ENCODE assay signal across 8 cellular contexts in genomic region chr17:32341857-32342602, GRCh38. TPM values are rescaled to one million over a fixed set of nuclear protein-coding genes. Genes with fewer than 3 reads are reported as not detected.
DNase-seq lines count a peak whose midpoint lies in the region; ATAC-seq, FAIRE-seq and TF ChIP-seq lines count a peak whose summit lies in the region.

Gene C17orf75, minus strand, starts transcription at chr17:32342173. Its CDS starts 34 bp downstream, at chr17:32342139.

- H3K27me3 Mint-ChIP-seq in activated naive CD8-positive, alpha-beta T cell treated with anti-CD3 and anti-CD28 coated beads for 36 hours = no peaks in the 10 kb centered on the region

- WGBS in pancreas, 2 donors = 4% methylated on average over 28 to 43 of the region's 47 CpGs
- 8 to 9% methylated on average over 27 to 32 of the region's 47 CpGs for WGBS in thyroid gland, 2 donors

- H3K4me1 Mint-ChIP-seq in activated naive CD8-positive, alpha-beta T cell treated with anti-CD3 and anti-CD28 coated beads for 36 hours = peaks cover 15% of the 10 kb centered on the region

- no peaks in the 10 kb centered on the region for H3K9me3 ChIP-seq in cardiac muscle cell (ENCODE audit: low read depth)
- H3K9me3 ChIP-seq in pancreas = no peaks in the 10 kb centered on the region
- no peaks in the 10 kb centered on the region for H3K9me3 ChIP-seq in thyroid gland

- TF ChIP-seq CTCF in cardiac muscle cell (IDR thresholded peaks at IDR 0.05; ENCODE audit: low read depth, low read length) = no peak
- TF ChIP-seq CTCF in pancreas (IDR thresholded peaks at IDR 0.05) = no peak
- no peak for TF ChIP-seq CTCF in thyroid gland (IDR thresholded peaks at IDR 0.05)

- H3K36me3 Mint-ChIP-seq in activated naive CD8-positive, alpha-beta T cell treated with anti-CD3 and anti-CD28 coated beads for 36 hours = peaks cover 8% of the 10 kb centered on the region

- intact Hi-C loops in pancreas (cut with DNase I) (no loop called here), thyroid gland (cut with DNase I) (no loop called here)

- H3K4me1 ChIP-seq in cardiac muscle cell (ENCODE audit: low read depth) (peaks cover 4% of the 10 kb centered on the region), pancreas (peaks cover 0 to 8% (median 0%) of the 10 kb centered on the region in 3 donors), thyroid gland (peaks cover 5 to 9% of the 10 kb centered on the region in 2 donors)

- TF ChIP-seq POLR2A in H54 (IDR thresholded peaks at IDR 0.05; ENCODE audit: low read depth, low read length) (peak; percentile 60), thyroid gland (IDR thresholded peaks at IDR 0.05) (peak in 1 of 2 donors; percentile 57)

- H3K4me3 ChIP-seq in cardiac muscle cell = peak within 1 kb of the TSS; percentile 55
- peak within 1 kb of the TSS; percentile 40 to 62 (median 58) for H3K4me3 ChIP-seq in pancreas
- H3K4me3 ChIP-seq in thyroid gland (replicated peaks in 1 of 3) = peak within 1 kb of the TSS; percentile 11 to 51 (median 34)

- H3K27me3 ChIP-seq in cardiac muscle cell (no peaks in the 10 kb centered on the region), pancreas (no peaks in the 10 kb centered on the region), thyroid gland (no peaks in the 10 kb centered on the region)

- H3K27ac ChIP-seq in cardiac muscle cell (peak within 1 kb of the TSS; percentile 90), pancreas (peak within 1 kb of the TSS; percentile 17 to 80 (median 64)), thyroid gland (peak within 1 kb of the TSS; percentile 65 to 72 (median 72))

- H3K36me3 ChIP-seq in cardiac muscle cell = peaks cover 18% of the 10 kb centered on the region
- peaks cover 0 to 7% (median 0%) of the 10 kb centered on the region in 3 donors for H3K36me3 ChIP-seq in pancreas
- peaks cover 6 to 7% of the 10 kb centered on the region in 2 donors for H3K36me3 ChIP-seq in thyroid gland

- DNase-seq in EL = peak; percentile 77
- DNase-seq in H54 (ENCODE audit: insufficient read length, low spot score) = peak; percentile 76
- peak; percentile 73 for DNase-seq in M059J (ENCODE audit: low read depth)
- peak; percentile 38 to 71 for DNase-seq in SW 1271 (lab: John Stamatoyannopoulos, UW)
- DNase-seq in activated naive CD8-positive, alpha-beta T cell treated with anti-CD3 and anti-CD28 coated beads for 36 hours = peak; percentile 86
- peak; percentile 81 to 84 for DNase-seq in cardiac muscle cell (ENCODE audit: low read depth in 1 of 2, low spot score in 1 of 2)
- peak; percentile 73 to 95 (median 84) for DNase-seq in pancreas
- DNase-seq in thyroid gland = peak; percentile 75 to 77

- H3K4me3 Mint-ChIP-seq in activated naive CD8-positive, alpha-beta T cell treated with anti-CD3 and anti-CD28 coated beads for 36 hours = peak within 1 kb of the TSS; percentile 95

- peak within 1 kb of the TSS; percentile 98 for H3K27ac Mint-ChIP-seq in activated naive CD8-positive, alpha-beta T cell treated with anti-CD3 and anti-CD28 coated beads for 36 hours

- ATAC-seq in pancreas = peak; percentile 94 to 97 (median 96)

- FAIRE-seq in H54 (lab: Jason Lieb, UNC) = no peak
- no peak for FAIRE-seq in pancreas (lab: Jason Lieb, UNC)

- H3K9me3 Mint-ChIP-seq in activated naive CD8-positive, alpha-beta T cell treated with anti-CD3 and anti-CD28 coated beads for 36 hours = no peaks in the 10 kb centered on the region

RNA-seq across cellular contexts. Expression of gene C17orf75, which starts in this region (rescaled TPM):
- total RNA-seq in M059J (2014; rRNA removed; shearing (Covaris generic)) = 17.2 and 21.6 TPM in 2 replicates
- 10 to 100 TPM; 31.0 to 36.7 TPM for total RNA-seq in activated naive CD8-positive, alpha-beta T cell treated with anti-CD3 and anti-CD28 coated beads for 36 hours
- total RNA-seq in cardiac muscle cell (19.7 and 27.0 TPM in 2 replicates), pancreas (10 to 100 TPM in 2 of 6 donors, 1 to 10 TPM in 4; 6.3 to 13.4 (median 8.3) TPM), thyroid gland (10 to 100 TPM; 16.1 to 27.7 (median 21.9) TPM)
- polyA plus RNA-seq in cardiac muscle cell (38.8 and 41.7 TPM in 2 replicates), pancreas (10 to 100 TPM in 1 of 2 donors, 1 to 10 TPM in 1; 8.2 to 17.5 TPM)

Comparison
In these comparisons a context has a peak if more than half of its experiments do, and no peak if none do; other contexts are left out.
1. Peak in every context shown above with its lines: DNase-seq, ATAC-seq, H3K4me3 ChIP-seq and H3K27ac ChIP-seq.